ENCODE assay signal across 31 cellular contexts in the genomic region with DNA sequence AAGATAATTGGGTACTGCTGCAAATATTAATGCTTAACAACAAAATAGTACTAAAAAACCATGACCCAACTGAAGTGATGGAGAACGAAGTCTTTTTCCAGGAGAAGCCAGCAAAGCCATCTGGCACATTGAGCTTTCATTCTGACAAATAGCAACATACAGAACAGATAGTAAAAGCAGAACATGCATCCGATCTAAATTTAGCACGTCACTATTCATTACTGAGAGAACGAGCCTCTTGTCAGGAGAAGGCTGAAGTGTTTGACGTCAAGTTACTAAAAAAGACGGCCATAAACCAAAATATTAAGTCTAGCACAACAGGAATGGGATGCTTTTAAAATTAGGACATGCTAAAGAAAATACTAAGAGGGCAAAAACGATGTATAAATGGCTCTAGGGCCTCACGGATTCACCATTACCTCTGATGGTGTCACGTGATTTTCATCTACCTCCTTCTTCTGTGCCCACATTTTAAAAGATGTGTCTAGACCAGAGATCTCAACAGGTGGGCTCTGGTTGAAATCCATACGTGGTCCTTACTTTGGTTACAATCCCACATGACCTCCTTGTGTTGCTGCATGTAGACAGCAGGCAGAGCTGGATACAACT.
"Had no signal": no experiment of that assay in that cellular context is flagged by ENCODE, and none has a peak within 500 bp of the region (broad histone marks: within the 10 kb centered on the region; RNA-seq: fewer than 3 reads in every experiment).

No MANE protein-coding gene starts in this region.

- H3K27me3 ChIP-seq: brain microvascular endothelial cell, dorsolateral prefrontal cortex, esophagus squamous epithelium, gastroesophageal sphincter had no signal

- H3K27ac Mint-ChIP-seq: activated B cell treated with CpG ODN at 0.5 μM for 24 hours; activated CD8-positive, alpha-beta T cell treated with anti-CD3 and anti-CD28 coated beads for 36 hours; activated naive CD8-positive, alpha-beta T cell; activated T-helper 17 cell treated with anti-CD3 and anti-CD28 coated beads, Interleukin-2, amount 50 U/mL, for 72 hours; dendritic cell treated with granulocyte-macrophage colony-stimulating factor and Interleukin-4, amounts not matched to agents 40 ng/mL and 50 ng/mL, for 4 days; endodermal cell; T-helper 17 cell; T-helper 2 cell treated with Interferon-gamma antibody and Interleukin-4, amounts not matched to agents 5 μg/mL and 100 μg/mL, for 36 hours had no signal

- H3K27me3 Mint-ChIP-seq: activated CD8-positive, alpha-beta T cell treated with anti-CD3 and anti-CD28 coated beads for 36 hours; activated T-helper 17 cell treated with anti-CD3 and anti-CD28 coated beads, Interleukin-2, amount 50 U/mL, for 72 hours; dendritic cell treated with granulocyte-macrophage colony-stimulating factor and Interleukin-4, amounts not matched to agents 40 ng/mL and 50 ng/mL, for 4 days had no signal

- H3K4me3 ChIP-seq: coronary artery, dorsolateral prefrontal cortex, esophagus squamous epithelium, gastroesophageal sphincter had no signal

- H3K4me1 Mint-ChIP-seq: activated B cell treated with CpG ODN at 0.5 μM for 24 hours; activated T-helper 17 cell treated with anti-CD3 and anti-CD28 coated beads, Interleukin-2, amount 50 U/mL, for 72 hours; central memory CD8-positive, alpha-beta T cell; T-helper 17 cell had no signal

- H3K9me3 ChIP-seq: esophagus squamous epithelium, gastroesophageal sphincter had no signal

- H3K36me3 Mint-ChIP-seq: activated naive CD8-positive, alpha-beta T cell had no signal

- DNase-seq: activated B cell treated with CpG ODN at 0.5 μM for 24 hours; activated CD4-positive, alpha-beta T cell treated with anti-CD3 and anti-CD28 coated beads for 48 hours; activated CD4-positive, alpha-beta T cell treated with anti-CD3 and anti-CD28 coated beads, Interleukin-2, amount 50 U/mL, for 1 hour; activated CD4-positive, alpha-beta T cell treated with anti-CD3 and anti-CD28 coated beads, Interleukin-2, amount 50 U/mL, for 48 hours; activated CD8-positive, alpha-beta memory T cell treated with anti-CD3 and anti-CD28 coated beads for 24 hours; activated CD8-positive, alpha-beta T cell treated with anti-CD3 and anti-CD28 coated beads for 36 hours; activated effector memory CD4-positive, alpha-beta T cell treated with Interleukin-2 at 50 U/mL for 16 hours; activated gamma-delta T cell treated with Interleukin-2 at 50 U/mL for 16 hours; activated naive CD4-positive, alpha-beta T cell treated with anti-CD3 and anti-CD28 coated beads, Interleukin-2, amount 50 U/mL, for 16 hours; activated naive CD4-positive, alpha-beta T cell treated with Interleukin-2 at 50 U/mL for 16 hours; activated T-cell treated with anti-CD3 and anti-CD28 coated beads, Interleukin-2, amount 50 U/mL, for 4 hours; amniotic stem cell; anterior cingulate cortex; brain microvascular endothelial cell; dorsolateral prefrontal cortex; effector memory CD4-positive, alpha-beta T cell; endodermal cell; esophagus squamous epithelium; foreskin melanocyte; T-helper 1 cell; T-helper 17 cell; T1000; WERI-Rb-1 had no signal

- H3K4me3 Mint-ChIP-seq: activated B cell treated with CpG ODN at 0.5 μM for 24 hours; activated CD8-positive, alpha-beta T cell treated with anti-CD3 and anti-CD28 coated beads for 36 hours; activated naive CD8-positive, alpha-beta T cell; activated T-cell treated with anti-CD3 and anti-CD28 coated beads, Interleukin-2, amount 50 U/mL, for 4 hours; activated T-helper 17 cell treated with anti-CD3 and anti-CD28 coated beads, Interleukin-2, amount 50 U/mL, for 72 hours; central memory CD8-positive, alpha-beta T cell; dendritic cell treated with granulocyte-macrophage colony-stimulating factor and Interleukin-4, amounts not matched to agents 40 ng/mL and 50 ng/mL, for 4 days; endodermal cell; T-helper 17 cell; T-helper 2 cell treated with Interferon-gamma antibody and Interleukin-4, amounts not matched to agents 5 μg/mL and 100 μg/mL, for 36 hours had no signal

- ATAC-seq: activated CD4-positive, CD25-positive, alpha-beta regulatory T cell treated with anti-CD3 and anti-CD28 coated beads, Interleukin-2, amount 50 U/mL, for 24 hours; activated CD8-positive, alpha-beta T cell treated with anti-CD3 and anti-CD28 coated beads for 36 hours; activated T-cell treated with anti-CD3 and anti-CD28 coated beads, Interleukin-2, amount 50 U/mL, for 4 hours; activated T-helper 17 cell treated with anti-CD3 and anti-CD28 coated beads, Interleukin-2, amount 50 U/mL, for 72 hours; gastroesophageal sphincter; T-helper 17 cell had no signal

- H3K27ac ChIP-seq: brain microvascular endothelial cell, dorsolateral prefrontal cortex, esophagus squamous epithelium, gastroesophageal sphincter, WERI-Rb-1 had no signal

- H3K9me3 Mint-ChIP-seq: central memory CD8-positive, alpha-beta T cell; dendritic cell treated with granulocyte-macrophage colony-stimulating factor and Interleukin-4, amounts not matched to agents 40 ng/mL and 50 ng/mL, for 4 days had no signal
